In the genomic region with DNA sequence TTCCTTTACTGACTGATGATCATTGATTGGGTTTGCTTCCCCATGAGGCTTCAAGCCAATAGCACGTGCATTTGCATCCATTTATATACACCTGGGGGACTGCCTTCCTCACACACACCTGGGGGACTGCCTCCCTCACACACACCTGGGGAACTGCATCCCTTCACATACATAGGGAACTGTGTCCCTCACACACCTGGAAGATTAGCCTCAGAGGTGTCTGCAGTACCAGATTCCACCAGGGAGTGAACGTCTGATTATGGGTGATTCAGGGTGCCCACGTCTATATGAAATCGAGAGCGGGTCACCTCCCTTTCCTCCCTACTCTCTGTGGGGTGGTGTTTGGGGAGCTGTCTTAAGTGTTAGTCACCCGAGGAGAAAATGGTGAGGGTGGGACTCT, we compare ENCODE assay signal across 9 cellular contexts. TPM values are rescaled to one million over a fixed set of nuclear protein-coding genes. Genes with fewer than 3 reads are reported as not detected.
DNase-seq lines count a peak whose midpoint lies in the region; ATAC-seq and TF ChIP-seq lines count a peak whose summit lies in the region.
"Had no signal": no experiment of that assay in that cellular context is flagged by ENCODE, and none has a peak within 500 bp of the region (broad histone marks: within the 10 kb centered on the region; RNA-seq: fewer than 3 reads in every experiment).

No MANE protein-coding gene starts in this region.

- peak overlapping the region; percentile 70 for H3K4me2 ChIP-seq in OCI-LY3 (ENCODE audit: low read length)
- no peak overlapping the region for H3K4me2 ChIP-seq in trophoblast cell (ENCODE audit: low read length)

- H3K4me3 ChIP-seq in OCI-LY3 (ENCODE audit: low read length) (peak overlapping the region; percentile 41), trophoblast cell (ENCODE audit: low read depth, low read length) (no peak overlapping the region)
- H3K4me3 ChIP-seq in effector memory CD4-positive, alpha-beta T cell (ENCODE audit: insufficient read depth, low read depth, low read length, poor library complexity, severe bottlenecking), result no peak overlapping the region

- H3K79me2 ChIP-seq in OCI-LY3 (ENCODE audit: low read length) (peaks cover 72% of the 10 kb centered on the region), trophoblast cell (ENCODE audit: control insufficient read depth, insufficient read depth, low read length, poor library complexity) (peaks cover 16% of the 10 kb centered on the region)

- no peak overlapping the region for H3K14ac ChIP-seq in trophoblast cell (ENCODE audit: low read length)

- H2AK5ac ChIP-seq in trophoblast cell (ENCODE audit: low read length), result peak overlapping the region; percentile 13

- no CpG with 5 or more reads among the region's 6 CpGs for WGBS in trophoblast cell (ENCODE audit: extremely low coverage, insufficient coverage, insufficient read length)

- DNase-seq in EL (peak; percentile 34), trophoblast cell (no peak), substantia nigra (lab: John Stamatoyannopoulos, UW) (no peak)
- DNase-seq in effector memory CD4-positive, alpha-beta T cell, result no peak

- H3K23ac ChIP-seq in trophoblast cell (ENCODE audit: low read length), result no peak overlapping the region

- H4K91ac ChIP-seq in trophoblast cell (ENCODE audit: low read depth, low read length), result peak overlapping the region; percentile 56

- H3K18ac ChIP-seq in trophoblast cell (ENCODE audit: low read length), result peak overlapping the region; percentile 39

- H3K9me3 ChIP-seq in OCI-LY3 (ENCODE audit: insufficient read depth, low read length) (no peaks in the 10 kb centered on the region), trophoblast cell (ENCODE audit: insufficient read depth, low read depth, low read length) (peaks cover 8% of the 10 kb centered on the region)
- H3K9me3 ChIP-seq in effector memory CD4-positive, alpha-beta T cell (ENCODE audit: control insufficient read depth, low read length), result no peaks in the 10 kb centered on the region
- H3K9me3 ChIP-seq: gastroesophageal sphincter had no signal

- H3K27ac ChIP-seq in OCI-LY3 (ENCODE audit: low read length) (peak overlapping the region; percentile 71), trophoblast cell (ENCODE audit: low read depth, low read length) (peak overlapping the region; percentile 69), substantia nigra (ENCODE audit: low read depth, low read length, poor library complexity, severe bottlenecking) (no peak overlapping the region)
- H3K27ac ChIP-seq in effector memory CD4-positive, alpha-beta T cell (ENCODE audit: insufficient read depth, low read length, poor library complexity, severe bottlenecking), result peak overlapping the region; percentile 50

- H2AFZ ChIP-seq in OCI-LY3 (ENCODE audit: low read depth, low read length) (no peak overlapping the region), trophoblast cell (ENCODE audit: insufficient read depth, low read length, poor library complexity) (no peak overlapping the region)

- ATAC-seq in GM18909 (IDR thresholded peaks at IDR 0.05; ENCODE audit: poor library complexity, unreplicated experiment), result no peak
- no peak for ATAC-seq in HG02938 (IDR thresholded peaks at IDR 0.05; ENCODE audit: unreplicated experiment)
- ATAC-seq in activated CD4-positive, CD25-positive, alpha-beta regulatory T cell treated with anti-CD3 and anti-CD28 coated beads, Interleukin-2, amount 50 U/mL, for 24 hours, result no peak

- no peaks in the 10 kb centered on the region for H3K27me3 ChIP-seq in OCI-LY3 (ENCODE audit: low read depth, low read length)
- H3K27me3 ChIP-seq in effector memory CD4-positive, alpha-beta T cell (replicated peaks; ENCODE audit: control insufficient read depth, insufficient read depth, low read length, poor library complexity, severe bottlenecking), result no peaks in the 10 kb centered on the region
- H3K27me3 ChIP-seq in trophoblast cell (ENCODE audit: insufficient read depth, low read length), result no peaks in the 10 kb centered on the region
- H3K27me3 ChIP-seq: gastroesophageal sphincter had no signal

- H3K4me1 ChIP-seq in OCI-LY3 (ENCODE audit: low read length) (peaks cover 44% of the 10 kb centered on the region), trophoblast cell (ENCODE audit: control insufficient read depth in 1 of 2, insufficient read depth in 2 of 2, low read length in 2 of 2) (peaks cover 30 to 59% of the 10 kb centered on the region in 2 experiments)
- H3K4me1 ChIP-seq in effector memory CD4-positive, alpha-beta T cell (ENCODE audit: control insufficient read depth, insufficient read depth, low read length, poor library complexity, severe bottlenecking), result peaks cover 54% of the 10 kb centered on the region

- H3K4ac ChIP-seq in trophoblast cell (ENCODE audit: low read depth, low read length), result peak overlapping the region; percentile 61

- H2BK120ac ChIP-seq in trophoblast cell (ENCODE audit: insufficient read depth, low read length, poor library complexity), result no peak overlapping the region

- peak overlapping the region; percentile 36; the same call in 1 of the 2 replicates for H3K9ac ChIP-seq in OCI-LY3 (ENCODE audit: low read length)
- no peak overlapping the region for H3K9ac ChIP-seq in trophoblast cell (ENCODE audit: low read length)

- H2BK5ac ChIP-seq in trophoblast cell (ENCODE audit: low read depth, low read length, poor library complexity), result no peak overlapping the region

- H4K8ac ChIP-seq in trophoblast cell (ENCODE audit: low read depth, low read length), result no peak overlapping the region

- H3K36me3 ChIP-seq in OCI-LY3 (replicated peaks; ENCODE audit: low read depth, low read length), result peaks cover 14% of the 10 kb centered on the region
- no peaks in the 10 kb centered on the region for H3K36me3 ChIP-seq in effector memory CD4-positive, alpha-beta T cell (ENCODE audit: control insufficient read depth, insufficient read depth, low read length)
- H3K36me3 ChIP-seq in trophoblast cell (ENCODE audit: control insufficient read depth in 1 of 2, insufficient read depth in 2 of 2, low read length in 2 of 2), result peaks cover 2 to 12% of the 10 kb centered on the region in 2 experiments

- no peak for TF ChIP-seq CTCF in OCI-LY3 (IDR thresholded peaks at IDR 0.05; ENCODE audit: low read depth, low read length)

- H3K79me1 ChIP-seq in trophoblast cell (ENCODE audit: low read length), result peaks cover 10% of the 10 kb centered on the region

- peak overlapping the region; percentile 13 for H2BK12ac ChIP-seq in trophoblast cell (ENCODE audit: low read length)

- H4K20me1 ChIP-seq in OCI-LY3 (ENCODE audit: insufficient read depth, low read length), result peaks cover 31% of the 10 kb centered on the region

- H4K12ac ChIP-seq in trophoblast cell (ENCODE audit: low read depth, low read length), result no peak overlapping the region

RNA-seq across cellular contexts. Expression of a gene that starts 16.9 kb away (rescaled TPM):
- polyA plus RNA-seq in trophoblast cell (2013), result 627 and 651 TPM in 2 replicates

RNA-seq across cellular contexts. Expression of a gene that starts 43.8 kb away (rescaled TPM):
- polyA plus RNA-seq in trophoblast cell (2013), result 0.07 TPM in 2 replicates
